Comparison of ENCODE assay signal across 8 cellular contexts in the genomic region with DNA sequence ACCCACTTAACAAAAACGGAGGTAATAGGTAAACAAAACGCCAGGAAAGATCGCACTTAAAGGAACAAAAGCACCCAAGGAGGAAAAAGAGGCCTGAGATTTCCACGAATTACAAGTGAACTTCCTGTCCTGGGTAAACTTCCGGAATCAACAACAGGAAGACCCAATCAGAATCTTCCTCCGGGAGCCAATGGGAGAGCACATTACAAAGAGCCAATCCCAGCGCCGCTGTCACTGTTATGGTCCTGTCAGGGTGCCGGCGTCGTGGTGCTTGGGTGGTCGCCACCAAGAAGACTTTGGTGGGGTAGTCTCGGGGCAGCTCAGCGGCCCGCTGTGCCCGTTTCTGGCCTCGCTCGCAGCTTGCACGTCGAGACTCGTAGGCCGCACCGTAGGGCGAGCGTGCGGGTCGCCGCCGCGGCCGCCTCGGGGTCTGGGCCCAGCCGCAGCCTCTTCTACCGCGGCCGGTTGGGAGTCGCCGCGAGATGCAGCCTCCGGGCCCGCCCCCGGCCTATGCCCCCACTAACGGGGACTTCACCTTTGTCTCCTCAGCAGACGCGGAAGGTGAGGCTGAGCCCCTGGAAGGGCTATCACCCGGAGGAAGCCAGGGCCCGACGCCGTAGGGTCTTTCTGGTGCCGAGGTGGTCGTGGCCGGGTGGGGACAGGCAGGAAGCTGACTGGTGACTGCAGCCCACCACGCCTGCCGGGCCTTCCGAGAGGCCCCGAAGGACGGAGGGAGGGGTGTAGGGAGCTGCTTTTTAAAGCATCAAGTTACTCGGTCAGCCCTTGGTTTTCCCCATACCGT.
DNase-seq lines count a peak whose midpoint lies in the region; ATAC-seq and TF ChIP-seq lines count a peak whose summit lies in the region.

Gene YIPF4 (plus strand): TSS at position 231 of the 802 bp plus-strand sequence. CDS start 252 bp downstream, at position 483.

- H3K4me3 ChIP-seq in choroid plexus epithelial cell (ENCODE audit: low read depth, low read length) = peak within 1 kb of the TSS; percentile 100

- peak; percentile 84 to 90 for DNase-seq in AML-193 (lab: John Stamatoyannopoulos, UW)
- peak; percentile 87 for DNase-seq in NCI-H510A treated with DMSO at 0.1 percent for 48 hours (lab: John Stamatoyannopoulos, UW)
- peak; percentile 76 to 78 for DNase-seq in activated CD4-positive, alpha-beta T cell treated with anti-CD3 and anti-CD28 coated beads for 24 hours (ENCODE audit: low read depth in 2 of 2)
- peak; percentile 96 for DNase-seq in choroid plexus epithelial cell (ENCODE audit: low read depth)
- peak; percentile 93 for DNase-seq in kidney glomerular epithelial cell (lab: John Stamatoyannopoulos, UW)
- peak; percentile 65 to 82 for DNase-seq in stimulated activated CD4-positive, alpha-beta T cell treated with anti-CD3 and anti-CD28 coated beads, Interleukin-1b, Interleukin-23, amount 100 ng/mL, for 1 hour (ENCODE audit: low read depth in 2 of 2)

- ATAC-seq in HG03439 (IDR thresholded peaks at IDR 0.05; ENCODE audit: unreplicated experiment) = peak; percentile 98

- peak; percentile 81 for TF ChIP-seq POLR2A in GM19193 (IDR thresholded peaks at IDR 0.05; ENCODE audit: extremely low read depth, insufficient read depth, insufficient read length)

- no peak for TF ChIP-seq CTCF in choroid plexus epithelial cell (conservative IDR thresholded peaks at IDR 0.05; ENCODE audit: low read depth, low read length)

Comparison
In these comparisons a context has a peak if more than half of its experiments do, and no peak if none do; other contexts are left out.
1. Peak in every context shown above with its lines: DNase-seq, ATAC-seq and H3K4me3 ChIP-seq.